ENCODE assay signal across 8 cellular contexts in the genomic region with DNA sequence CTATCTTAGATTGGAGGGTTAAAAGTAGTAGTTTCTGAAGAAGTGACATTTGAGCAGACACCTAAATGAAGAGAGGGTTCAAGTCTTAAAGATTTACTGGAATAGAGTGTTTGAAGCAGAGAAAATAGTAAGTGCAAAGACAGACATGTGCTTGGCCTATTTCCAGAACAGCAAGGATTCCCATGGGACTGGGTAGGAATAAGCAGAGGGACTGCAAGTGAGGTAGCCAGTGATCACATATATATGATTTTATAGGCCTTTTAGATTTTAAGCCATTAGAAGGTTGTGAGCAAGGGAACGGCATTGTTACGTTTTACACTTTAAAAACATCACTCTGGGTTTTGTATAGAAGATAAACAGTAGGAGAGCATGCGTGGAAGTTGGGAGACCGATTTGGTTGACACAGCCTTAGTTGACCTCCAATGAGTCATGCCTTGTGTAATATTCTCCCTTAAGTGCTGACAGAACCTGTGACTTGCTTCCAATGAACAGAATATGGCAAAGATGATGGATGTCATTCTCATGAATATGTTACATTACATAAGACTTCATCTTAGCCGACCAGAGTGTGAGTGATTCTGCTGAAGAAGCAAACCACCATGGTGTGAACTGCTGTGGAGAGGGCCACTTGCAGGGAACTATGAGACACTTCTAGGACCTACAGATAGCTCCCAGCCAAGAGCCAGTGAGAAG. TPM values are rescaled to one million over a fixed set of nuclear protein-coding genes. Genes with fewer than 3 reads are reported as not detected.
A peak's percentile ranks its signal among the peaks of the same experiment; 100 is the strongest.
DNase-seq lines count a peak whose midpoint lies in the region; ATAC-seq and TF ChIP-seq lines count a peak whose summit lies in the region.

No MANE protein-coding gene starts in this region.

- peak overlapping the region; percentile 24 to 27 for H3K27ac ChIP-seq in esophagus (ENCODE audit: low read depth in 2 of 2, low read length in 1 of 2)
- H3K27ac ChIP-seq in CD4-positive, alpha-beta memory T cell (ENCODE audit: low read depth, low read length), result no peak overlapping the region

- TF ChIP-seq CTCF in omental fat pad (IDR thresholded peaks at IDR 0.05), result no peak

- H3K4me1 ChIP-seq in esophagus (ENCODE audit: control insufficient read depth in 2 of 2, insufficient read depth in 2 of 2, low read length in 1 of 2), result no peaks in the 10 kb centered on the region
- H3K4me1 ChIP-seq in CD4-positive, alpha-beta memory T cell (ENCODE audit: insufficient read depth, low read length), result no peaks in the 10 kb centered on the region

- H3K9me3 ChIP-seq in esophagus (ENCODE audit: control insufficient read depth in 2 of 2, insufficient read depth in 1 of 2, low read depth in 1 of 2, low read length in 1 of 2), result no peaks in the 10 kb centered on the region
- H3K9me3 ChIP-seq in CD4-positive, alpha-beta memory T cell (ENCODE audit: control insufficient read depth in 1 of 2, low read length in 2 of 2), result no peaks in the 10 kb centered on the region

- H3K27me3 Mint-ChIP-seq in CD4-positive, alpha-beta memory T cell, result no peaks in the 10 kb centered on the region

- ATAC-seq in omental fat pad (ENCODE audit: low FRiP score), result peak; percentile 91

- no peaks in the 10 kb centered on the region for H3K4me1 Mint-ChIP-seq in CD4-positive, alpha-beta memory T cell

- H3K4me3 Mint-ChIP-seq in CD4-positive, alpha-beta memory T cell, result peak overlapping the region in 1 of 8 donors; percentile 17

- H3K9me3 Mint-ChIP-seq in CD4-positive, alpha-beta memory T cell, result no peaks in the 10 kb centered on the region

- DNase-seq in EH (ENCODE audit: low read depth) (peak; percentile 93), NOMO-1 treated with dmso at 0.1 percent for 144 hours (lab: John Stamatoyannopoulos, UW; ENCODE audit: unreplicated experiment) (peak; percentile 86), omental fat pad (ENCODE audit: low spot score) (no peak), posterior vena cava (ENCODE audit: low spot score) (no peak), germinal center (ENCODE audit: low spot score) (no peak), DMS114 treated with DMSO at 0.1 percent for 48 hours (lab: John Stamatoyannopoulos, UW; ENCODE audit: unreplicated experiment) (no peak)
- no peak for DNase-seq in CD4-positive, alpha-beta memory T cell

- 35 to 51% methylated on average over 5 of the region's 5 CpGs for WGBS in esophagus, 2 donors

- intact Hi-C loops in posterior vena cava (cut with DNase I), result loop anchor here in 1 of 2 donors (10.0 kb wide), 1 partner anchor 103 kb away; no protein-coding TSS in a partner anchor
- intact Hi-C loops in CD4-positive, alpha-beta memory T cell (cut with micrococcal nuclease), result no loop called here

- no peaks in the 10 kb centered on the region for H3K27me3 ChIP-seq in esophagus (ENCODE audit: control insufficient read depth in 1 of 2, insufficient read depth in 2 of 2, low read length in 2 of 2)
- H3K27me3 ChIP-seq in CD4-positive, alpha-beta memory T cell (ENCODE audit: insufficient read depth, low read length), result no peaks in the 10 kb centered on the region

- no peak overlapping the region for H3K4me3 ChIP-seq in esophagus (ENCODE audit: low read depth in 1 of 2, low read length in 2 of 2)
- H3K4me3 ChIP-seq in CD4-positive, alpha-beta memory T cell (ENCODE audit: low read length in 2 of 2), result no peak overlapping the region

- H3K27ac Mint-ChIP-seq in CD4-positive, alpha-beta memory T cell, result peak overlapping the region in 1 of 7 donors; percentile 12

- H3K36me3 Mint-ChIP-seq in CD4-positive, alpha-beta memory T cell, result no peaks in the 10 kb centered on the region

- POLR2A ChIA-PET in CD4-positive, alpha-beta memory T cell (lab: Charles Lee; ENCODE audit: partially characterized antibody), result interaction anchor here (1.2 kb wide), 1 partner anchor 37 kb away, joined by 4 read pairs; the partner anchor contains the start of gene SLC4A7

- CTCF ChIA-PET in CD4-positive, alpha-beta memory T cell (lab: Charles Lee; ENCODE audit: partially characterized antibody), result interaction anchor here (0.8 to 1.9 kb wide), 4 partner anchors 14 to 160 kb away, joined by 3 to 4 read pairs (median 3); no protein-coding TSS in a partner anchor

- H3K36me3 ChIP-seq in esophagus (ENCODE audit: control insufficient read depth in 2 of 2, insufficient read depth in 2 of 2, low read length in 1 of 2), result no peaks in the 10 kb centered on the region
- H3K36me3 ChIP-seq in CD4-positive, alpha-beta memory T cell (ENCODE audit: insufficient read depth, low read length), result no peaks in the 10 kb centered on the region

RNA-seq across cellular contexts. Expression of gene SLC4A7, which starts 37.1 kb away (rescaled TPM):
- 1 to 10 TPM; 3.1 to 3.5 TPM for polyA plus RNA-seq in esophagus
- 100 to 1,000 TPM in 1 of 4 donors, 10 to 100 TPM in 3; 25.4 to 101 (median 33.9) TPM for total RNA-seq in omental fat pad
- 10 to 100 TPM; 30.9 to 50.2 TPM for total RNA-seq in posterior vena cava
- total RNA-seq in CD4-positive, alpha-beta memory T cell, result 100 to 1,000 TPM in 1 of 2 experiments, 10 to 100 TPM in 1; 98.5 to 103 TPM
- polyA plus RNA-seq in CD4-positive, alpha-beta memory T cell, result 10 to 100 TPM; 12.7 to 23.4 TPM

Comparison
In these comparisons a context has a peak if more than half of its experiments do, and no peak if none do; other contexts are left out.
1. DNase-seq: peak in EH (single experiment) and NOMO-1 treated with dmso at 0.1 percent for 144 hours (single experiment); none in omental fat pad (single experiment), posterior vena cava (single experiment), CD4-positive, alpha-beta memory T cell (0 of 5), germinal center (single experiment) and DMS114 treated with DMSO at 0.1 percent for 48 hours (single experiment).